ENCODE assay signal across 8 cellular contexts in the genomic region with DNA sequence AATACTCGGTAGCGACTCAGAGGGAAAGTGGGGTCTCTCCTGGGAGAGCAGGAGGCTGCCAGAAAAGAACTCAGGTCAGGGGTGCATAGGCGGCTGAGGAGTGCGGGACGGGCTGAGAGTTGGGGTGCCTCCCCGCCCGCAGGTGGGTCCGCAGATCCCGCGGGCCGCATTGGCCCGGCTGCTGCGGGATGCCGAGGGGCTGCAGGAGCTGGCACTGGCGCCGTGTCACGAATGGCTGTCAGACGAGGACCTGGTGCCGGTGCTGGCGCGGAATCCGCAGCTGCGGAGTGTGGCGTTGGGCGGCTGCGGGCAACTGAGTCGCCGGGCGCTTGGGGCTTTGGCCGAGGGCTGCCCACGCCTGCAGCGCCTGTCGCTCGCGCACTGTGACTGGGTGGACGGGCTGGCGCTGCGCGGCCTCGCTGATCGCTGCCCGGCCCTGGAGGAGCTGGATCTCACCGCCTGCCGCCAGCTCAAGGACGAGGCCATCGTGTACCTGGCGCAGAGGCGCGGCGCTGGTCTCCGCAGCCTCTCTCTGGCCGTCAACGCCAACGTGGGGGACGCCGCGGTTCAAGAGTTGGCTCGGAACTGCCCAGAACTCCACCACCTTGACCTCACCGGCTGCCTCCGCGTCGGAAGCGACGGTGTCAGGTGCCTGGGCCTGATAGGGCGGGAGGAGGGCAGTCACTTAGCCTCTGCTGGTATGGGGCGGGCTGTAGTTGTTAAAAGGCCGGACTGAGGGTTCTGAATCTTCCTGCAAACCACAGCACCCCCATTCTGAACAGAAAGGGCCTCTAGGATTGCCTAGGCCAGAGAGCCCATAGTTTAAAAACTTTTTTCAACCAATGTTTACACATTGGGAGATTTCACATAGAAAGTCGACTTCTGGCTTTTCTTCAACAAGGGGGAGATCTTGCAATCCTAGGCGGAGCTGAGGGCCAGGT. TPM values are rescaled to one million over a fixed set of nuclear protein-coding genes. Genes with fewer than 3 reads are reported as not detected.
A peak's percentile ranks its signal among the peaks of the same experiment; 100 is the strongest.
DNase-seq lines count a peak whose midpoint lies in the region; ATAC-seq and TF ChIP-seq lines count a peak whose summit lies in the region.

No MANE protein-coding gene starts in this region.

- POLR2A ChIA-PET in BJ (lab: Charles Lee) = interaction anchor here (0.5 to 3.1 kb wide), 2 partner anchors 11 to 26 kb away, joined by 3 to 7 read pairs; a partner anchor contains a TSS

- H2BK12ac ChIP-seq in mesenchymal stem cell (ENCODE audit: low read length in 2 of 2) = peak overlapping the region in 1 of 2 experiments; percentile 7

- H4K8ac ChIP-seq in mesenchymal stem cell (ENCODE audit: low read length) = peak overlapping the region; percentile 71

- H3K4me3 ChIP-seq in BJ (ENCODE audit: low read depth, low read length) (peak overlapping the region; percentile 82), OCI-LY1 (ENCODE audit: low read depth, low read length, poor library complexity, severe bottlenecking) (peak overlapping the region; percentile 85), mesenchymal stem cell (ENCODE audit: insufficient read depth in 1 of 2, low read depth in 1 of 2, low read length in 2 of 2) (peak overlapping the region; percentile 85 to 94), uterus (peak overlapping the region; percentile 79 to 92)

- no peak overlapping the region for H2AFZ ChIP-seq in OCI-LY1 (ENCODE audit: low read length)
- H2AFZ ChIP-seq in mesenchymal stem cell (ENCODE audit: low read depth, low read length) = peak overlapping the region; percentile 85

- no peaks in the 10 kb centered on the region for H3K9me3 ChIP-seq in OCI-LY1 (ENCODE audit: low read length)
- no peaks in the 10 kb centered on the region for H3K9me3 ChIP-seq in mesenchymal stem cell (ENCODE audit: control insufficient read depth, low read length)
- no peaks in the 10 kb centered on the region for H3K9me3 ChIP-seq in uterus

- no peaks in the 10 kb centered on the region for H4K20me1 ChIP-seq in OCI-LY1 (ENCODE audit: insufficient read depth, low read length)

- TF ChIP-seq CTCF in BJ (IDR thresholded peaks at IDR 0.05; ENCODE audit: insufficient read depth, low read depth, low read length) (no peak), OCI-LY1 (IDR thresholded peaks at IDR 0.05; ENCODE audit: low read length) (no peak), uterus (IDR thresholded peaks at IDR 0.05) (no peak)

- H3K14ac ChIP-seq in mesenchymal stem cell (ENCODE audit: low read length in 2 of 2) = peak overlapping the region in 1 of 2 experiments; percentile 31

- H3K79me1 ChIP-seq in mesenchymal stem cell (replicated peaks; ENCODE audit: low read length, poor library complexity, severe bottlenecking) = peaks cover 25% of the 10 kb centered on the region

- peak overlapping the region; percentile 26 to 70 for H3K23ac ChIP-seq in mesenchymal stem cell (ENCODE audit: low read length in 2 of 2)

- CTCF ChIA-PET in BJ (lab: Yijun Ruan, JAX) = interaction anchor here (0.8 to 7.0 kb wide), 22 partner anchors 11 to 289 kb away, joined by 3 to 60 read pairs (median 8); a partner anchor contains a TSS

- H3K4me1 ChIP-seq in OCI-LY1 (ENCODE audit: insufficient read depth, low read length, severe bottlenecking) (peaks cover 28% of the 10 kb centered on the region), mesenchymal stem cell (ENCODE audit: control insufficient read depth, insufficient read depth, low read depth, low read length) (peaks cover 33% of the 10 kb centered on the region), uterus (peaks cover 0 to 11% of the 10 kb centered on the region in 2 donors)

- H3K4ac ChIP-seq in mesenchymal stem cell (ENCODE audit: low read depth in 1 of 2, low read length in 2 of 2) = peak overlapping the region; percentile 81 to 83

- H3K9me2 ChIP-seq in OCI-LY1 (ENCODE audit: low read depth, low read length) = no peaks in the 10 kb centered on the region

- no peak for DNase-seq in BJ (ENCODE audit: low read depth)
- DNase-seq in mesenchymal stem cell = peak; percentile 38
- DNase-seq in uterus = no peak
- no peak for DNase-seq in inferior parietal cortex (ENCODE audit: extremely low spot score)

- H3K79me2 ChIP-seq in OCI-LY1 (ENCODE audit: insufficient read depth, low read length) = no peaks in the 10 kb centered on the region

- TF ChIP-seq POLR2A in uterus (IDR thresholded peaks at IDR 0.05) = no peak

- intact Hi-C loops in uterus (cut with DNase I; ENCODE audit: low total_unique reads) = no loop called here

- 3% methylated on average over 61 of the region's 69 CpGs for WGBS in mesenchymal stem cell

- H3K27me3 ChIP-seq in BJ (ENCODE audit: control insufficient read depth, insufficient read depth, low read length) (peaks cover 4% of the 10 kb centered on the region), OCI-LY1 (ENCODE audit: insufficient read depth, low read length) (no peaks in the 10 kb centered on the region), mesenchymal stem cell (ENCODE audit: control insufficient read depth in 1 of 2, insufficient read depth in 1 of 2, low read length in 2 of 2) (peaks cover 22 to 23% of the 10 kb centered on the region in 2 experiments), uterus (peaks cover 0 to 8% of the 10 kb centered on the region in 2 donors)

- peak overlapping the region; percentile 12 for H2BK15ac ChIP-seq in mesenchymal stem cell (ENCODE audit: low read depth, poor library complexity, severe bottlenecking)

- H3K36me3 ChIP-seq in BJ (ENCODE audit: control insufficient read depth, insufficient read depth, low read length) = peaks cover 8% of the 10 kb centered on the region
- no peaks in the 10 kb centered on the region for H3K36me3 ChIP-seq in OCI-LY1 (ENCODE audit: insufficient read depth, low read length)
- peaks cover 22 to 30% of the 10 kb centered on the region in 2 experiments for H3K36me3 ChIP-seq in mesenchymal stem cell (ENCODE audit: control insufficient read depth in 1 of 2, insufficient read depth in 2 of 2, low read depth in 1 of 2, low read length in 2 of 2)
- no peaks in the 10 kb centered on the region for H3K36me3 ChIP-seq in uterus

- H3K9ac ChIP-seq in OCI-LY1 (ENCODE audit: low read length) (peak overlapping the region; percentile 73), mesenchymal stem cell (ENCODE audit: low read length) (peak overlapping the region; percentile 73)

- peak overlapping the region; percentile 63 to 83 for H3K18ac ChIP-seq in mesenchymal stem cell (ENCODE audit: low read depth in 1 of 2, low read length in 2 of 2)

- H2BK120ac ChIP-seq in mesenchymal stem cell (ENCODE audit: low read depth, low read length) = no peak overlapping the region

- H4K91ac ChIP-seq in mesenchymal stem cell (ENCODE audit: low read length) = peak overlapping the region; percentile 64

- no peak overlapping the region for H2BK5ac ChIP-seq in mesenchymal stem cell (ENCODE audit: low read depth, low read length, poor library complexity, severe bottlenecking)

- H3K27ac ChIP-seq in OCI-LY1 (ENCODE audit: low read depth, low read length, poor library complexity, severe bottlenecking) (peak overlapping the region; percentile 64), cingulate gyrus (ENCODE audit: low read depth, low read length) (peak overlapping the region; percentile 98), mesenchymal stem cell (ENCODE audit: low read length, poor library complexity, severe bottlenecking) (no peak overlapping the region), uterus (peak overlapping the region; percentile 92)

- H2AK5ac ChIP-seq in mesenchymal stem cell (ENCODE audit: low read length, severe bottlenecking) = no peak overlapping the region

- peak overlapping the region; percentile 96 for H3K4me2 ChIP-seq in OCI-LY1 (ENCODE audit: low read length)
- H3K4me2 ChIP-seq in mesenchymal stem cell (ENCODE audit: low read length, poor library complexity, severe bottlenecking) = peak overlapping the region; percentile 98

- ATAC-seq in GM21528 (IDR thresholded peaks at IDR 0.05; ENCODE audit: low FRiP score, unreplicated experiment) (peak; percentile 21), HG02970 (IDR thresholded peaks at IDR 0.05; ENCODE audit: low FRiP score, unreplicated experiment) (no peak)

- no peaks in the 10 kb centered on the region for H3F3A ChIP-seq in OCI-LY1 (ENCODE audit: insufficient read depth, low read length)

RNA-seq across cellular contexts. Expression of a gene that starts 1.3 kb away (rescaled TPM):
- polyA plus RNA-seq in BJ (2011; rRNA removed) = 3.5 and 7.5 TPM in 2 replicates
- polyA minus RNA-seq in BJ (2011; rRNA and poly(A)+ RNA removed) = 0.77 and 1.2 TPM in 2 replicates
- 7.3 TPM for polyA plus RNA-seq in mesenchymal stem cell (2013, experiment 1 of 2)
- polyA plus RNA-seq in mesenchymal stem cell (2013, experiment 2 of 2) = 7.5 TPM
- 10 to 100 TPM in 3 of 4 donors, 1 to 10 TPM in 1; 6.8 to 40.0 (median 16.7) TPM for total RNA-seq in uterus

RNA-seq across cellular contexts. Expression of a gene that starts 3.3 kb away (rescaled TPM):
- 1.2 and 1.8 TPM in 2 replicates for polyA plus RNA-seq in BJ (2011; rRNA removed)
- 0.81 and 0.98 TPM in 2 replicates for polyA minus RNA-seq in BJ (2011; rRNA and poly(A)+ RNA removed)
- 2.6 TPM for polyA plus RNA-seq in mesenchymal stem cell (2013, experiment 1 of 2)
- 2.2 TPM for polyA plus RNA-seq in mesenchymal stem cell (2013, experiment 2 of 2)
- total RNA-seq in uterus = 100 to 1,000 TPM in 1 of 4 donors, 10 to 100 TPM in 2, not detected in 1; 31.3 to 114 (median 37.3) TPM

RNA-seq across cellular contexts. Expression of a gene that starts 10.5 kb away (rescaled TPM):
- polyA plus RNA-seq in BJ (2011; rRNA removed) = 51.2 and 74.4 TPM in 2 replicates
- 22.3 and 31.1 TPM in 2 replicates for polyA minus RNA-seq in BJ (2011; rRNA and poly(A)+ RNA removed)
- 77.8 TPM for polyA plus RNA-seq in mesenchymal stem cell (2013, experiment 1 of 2)
- 80.7 TPM for polyA plus RNA-seq in mesenchymal stem cell (2013, experiment 2 of 2)
- total RNA-seq in uterus = 10 to 100 TPM; 26.2 to 51.6 (median 35.6) TPM

RNA-seq across cellular contexts. Expression of a gene that starts 26.4 kb away (rescaled TPM):
- polyA plus RNA-seq in BJ (2011; rRNA removed) = 17.8 and 31.3 TPM in 2 replicates
- polyA minus RNA-seq in BJ (2011; rRNA and poly(A)+ RNA removed) = 14.1 and 14.5 TPM in 2 replicates
- polyA plus RNA-seq in mesenchymal stem cell (2013, experiment 1 of 2) = 11.8 TPM
- 11.2 TPM for polyA plus RNA-seq in mesenchymal stem cell (2013, experiment 2 of 2)
- total RNA-seq in uterus = 10 to 100 TPM in 2 of 4 donors, 1 to 10 TPM in 2; 6.4 to 61.7 (median 10.7) TPM

RNA-seq across cellular contexts. Expression of a gene that starts 29.4 kb away (rescaled TPM):
- not detected in 2 replicates for polyA plus RNA-seq in BJ (2011; rRNA removed)
- polyA minus RNA-seq in BJ (2011; rRNA and poly(A)+ RNA removed) = not detected in 2 replicates
- polyA plus RNA-seq in mesenchymal stem cell (2013, experiment 1 of 2) = not detected
- polyA plus RNA-seq in mesenchymal stem cell (2013, experiment 2 of 2) = 0.03 TPM
- under 1 TPM in 1 of 4 donors, not detected in 3; 0.21 TPM for total RNA-seq in uterus
